16 cellular contexts compared by ENCODE assay signal in genomic region chr9:114849450-114849849, GRCh38. TPM values are rescaled to one million over a fixed set of nuclear protein-coding genes. Genes with fewer than 3 reads are reported as not detected.
"Had no signal": no experiment of that assay in that cellular context is flagged by ENCODE, and none has a peak within 500 bp of the region (broad histone marks: within the 10 kb centered on the region; RNA-seq: fewer than 3 reads in every experiment).

No MANE protein-coding gene starts in this region.

- H3K27me3 ChIP-seq: body of pancreas, colonic mucosa, gastroesophageal sphincter had no signal

- H3K9me3 Mint-ChIP-seq: activated CD4-positive, alpha-beta memory T cell treated with anti-CD3 and anti-CD28 coated beads, Interleukin-2, amount 10 ng/mL, durations not matched to agents 7 days and 5 days; activated naive CD4-positive, alpha-beta T cell treated with anti-CD3 and anti-CD28 coated beads, Interleukin-2, amount 50 U/mL, for 24 hours; activated T-cell treated with anti-CD3 and anti-CD28 coated beads, Interleukin-2, amount 50 U/mL, for 24 hours; naive thymus-derived CD8-positive, alpha-beta T cell had no signal

- H3K27me3 Mint-ChIP-seq: activated naive CD4-positive, alpha-beta T cell treated with anti-CD3 and anti-CD28 coated beads, Interleukin-2, amount 50 U/mL, for 24 hours; activated T-cell treated with anti-CD3 and anti-CD28 coated beads, Interleukin-2, amount 50 U/mL, for 24 hours; naive thymus-derived CD8-positive, alpha-beta T cell had no signal

- H3K36me3 Mint-ChIP-seq: activated naive CD4-positive, alpha-beta T cell treated with anti-CD3 and anti-CD28 coated beads, Interleukin-2, amount 50 U/mL, for 24 hours; naive thymus-derived CD8-positive, alpha-beta T cell had no signal

- H3K36me3 ChIP-seq: colonic mucosa, gastroesophageal sphincter had no signal

- H3K4me3 ChIP-seq: body of pancreas, colonic mucosa, gastroesophageal sphincter had no signal

- H3K4me3 Mint-ChIP-seq: activated CD4-positive, alpha-beta memory T cell treated with anti-CD3 and anti-CD28 coated beads, Interleukin-2, amount 10 ng/mL, durations not matched to agents 7 days and 5 days; activated naive CD4-positive, alpha-beta T cell treated with anti-CD3 and anti-CD28 coated beads, Interleukin-2, amount 50 U/mL, for 24 hours; activated T-cell treated with anti-CD3 and anti-CD28 coated beads, Interleukin-2, amount 50 U/mL, for 24 hours; naive thymus-derived CD8-positive, alpha-beta T cell had no signal

- H3K27ac ChIP-seq: body of pancreas, colonic mucosa, gastroesophageal sphincter, VCaP had no signal

- DNase-seq: activated CD4-positive, alpha-beta memory T cell treated with anti-CD3 and anti-CD28 coated beads, Interleukin-2, amount 10 ng/mL, durations not matched to agents 7 days and 5 days; activated CD4-positive, alpha-beta T cell treated with anti-CD3 and anti-CD28 coated beads for 1 hour; activated effector memory CD4-positive, alpha-beta T cell treated with anti-CD3 and anti-CD28 coated beads, Interleukin-2, amount 50 U/mL, for 16 hours; activated T-cell treated with anti-CD3 and anti-CD28 coated beads, Interleukin-2, amount 50 U/mL, for 24 hours; body of pancreas; caudate nucleus; colonic mucosa; mammary epithelial cell; naive thymus-derived CD8-positive, alpha-beta T cell; retina; stimulated activated CD4-positive, alpha-beta T cell treated with anti-CD3 and anti-CD28 coated beads, Interleukin-4, amount 100 ng/mL, for 24 hours; stimulated activated naive CD4-positive, alpha-beta T cell; substantia nigra had no signal

- H3K9me3 ChIP-seq: body of pancreas, colonic mucosa, gastroesophageal sphincter had no signal

- H3K4me1 ChIP-seq: body of pancreas had no signal

- H3K27ac Mint-ChIP-seq: activated CD4-positive, alpha-beta memory T cell treated with anti-CD3 and anti-CD28 coated beads, Interleukin-2, amount 10 ng/mL, durations not matched to agents 7 days and 5 days; activated T-cell treated with anti-CD3 and anti-CD28 coated beads, Interleukin-2, amount 50 U/mL, for 24 hours; naive thymus-derived CD8-positive, alpha-beta T cell had no signal

RNA-seq across cellular contexts. Expression of gene TNFSF15, which starts 43.6 kb away (rescaled TPM):
- total RNA-seq: naive thymus-derived CD8-positive, alpha-beta T cell had no signal
- polyA plus RNA-seq: naive thymus-derived CD8-positive, alpha-beta T cell had no signal
